ENCODE assay signal across 8 cellular contexts in the genomic region with DNA sequence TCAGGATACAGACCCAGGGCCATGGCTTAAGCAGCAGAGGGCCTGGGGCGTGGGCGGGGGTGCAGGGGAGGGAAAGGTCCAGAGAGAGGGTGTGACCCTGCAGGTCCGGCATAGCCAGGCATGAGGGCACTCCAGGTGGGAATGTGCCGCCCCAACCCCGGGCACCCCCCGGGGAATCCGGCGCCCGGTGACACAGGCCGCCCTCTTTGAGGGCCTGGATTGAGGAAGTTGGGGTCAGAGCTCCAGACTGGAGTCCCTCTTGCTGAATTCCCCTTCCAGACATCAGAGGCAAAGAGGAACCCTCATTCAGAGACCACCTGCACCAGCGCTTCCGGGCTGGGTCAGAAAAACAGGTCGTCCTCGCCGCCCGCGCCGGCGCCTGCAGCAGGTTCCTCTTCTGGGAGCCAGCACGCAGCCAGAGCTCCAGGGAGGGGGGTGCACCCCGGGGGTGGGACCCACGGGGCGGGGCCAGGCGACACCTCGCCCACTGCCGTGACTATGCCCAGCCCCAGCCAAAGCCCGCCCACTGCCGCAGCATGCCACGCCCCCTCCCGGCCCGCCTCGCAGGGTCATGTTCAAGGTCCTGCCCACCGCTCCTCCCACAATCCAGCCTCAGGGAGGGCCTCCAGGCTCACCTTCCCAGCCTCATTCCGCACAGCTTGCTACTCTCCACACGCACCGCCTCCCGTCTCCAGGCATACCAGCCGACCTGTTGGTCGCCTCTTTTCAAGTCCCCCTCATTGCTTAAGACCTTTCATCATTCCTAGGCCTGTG.
DNase-seq lines count a peak whose midpoint lies in the region; ATAC-seq and TF ChIP-seq lines count a peak whose summit lies in the region.

No MANE protein-coding gene starts in this region.

- peak; percentile 31 for DNase-seq in activated T-helper 1 cell treated with Interleukin-2 at 50 U/mL for 16 hours (ENCODE audit: low read depth)
- DNase-seq in germinal center (ENCODE audit: low spot score), result peak; percentile 97
- peak; percentile 84 for DNase-seq in osteocyte (ENCODE audit: extremely low spot score, unreplicated experiment)
- DNase-seq in substantia nigra (lab: John Stamatoyannopoulos, UW), result peak in 45 of 49 donors; percentile 16 to 87 (median 62)
- DNase-seq in HuH-7 (ENCODE audit: low spot score), result no peak

- peak overlapping the region; percentile 50 for H3K4me3 Mint-ChIP-seq in osteocyte (ENCODE audit: unreplicated experiment)

- no peaks in the 10 kb centered on the region for H3K9me3 ChIP-seq in OCI-LY3 (ENCODE audit: insufficient read depth, low read length)

- TF ChIP-seq CTCF in OCI-LY3 (IDR thresholded peaks at IDR 0.05; ENCODE audit: low read depth, low read length) (no peak), osteocyte (IDR thresholded peaks at IDR 0.05) (no peak)

- 0 out of 2 replicates have a peak, but pooled peaks cover 2% of the 10 kb centered on the region for H3K79me2 ChIP-seq in OCI-LY3 (ENCODE audit: low read length)

- H3K36me3 Mint-ChIP-seq in osteocyte (ENCODE audit: unreplicated experiment), result no peaks in the 10 kb centered on the region

- peaks cover 77% of the 10 kb centered on the region for H3K4me1 ChIP-seq in OCI-LY3 (ENCODE audit: low read length)

- H3K4me3 ChIP-seq in OCI-LY3 (ENCODE audit: low read length), result peak overlapping the region; percentile 75

- no peaks in the 10 kb centered on the region for H3K36me3 ChIP-seq in OCI-LY3 (replicated peaks; ENCODE audit: low read depth, low read length)

- no peak overlapping the region; the same call in 1 of the 2 replicates for H2AFZ ChIP-seq in OCI-LY3 (ENCODE audit: low read depth, low read length)

- peaks cover 5% of the 10 kb centered on the region for H3K27me3 Mint-ChIP-seq in osteocyte (ENCODE audit: unreplicated experiment)

- H3K27ac Mint-ChIP-seq in osteocyte (ENCODE audit: unreplicated experiment), result no peak overlapping the region

- peak; percentile 79 for ATAC-seq in GM19025 (IDR thresholded peaks at IDR 0.05; ENCODE audit: low read depth, unreplicated experiment)
- ATAC-seq in HG03135 (IDR thresholded peaks at IDR 0.05; ENCODE audit: unreplicated experiment), result peak; percentile 70

- peak overlapping the region; percentile 70 for H3K27ac ChIP-seq in OCI-LY3 (ENCODE audit: low read length)
- no peak overlapping the region for H3K27ac ChIP-seq in substantia nigra (ENCODE audit: low read depth, low read length, poor library complexity, severe bottlenecking)

- H3K9me3 Mint-ChIP-seq in osteocyte (ENCODE audit: unreplicated experiment), result no peaks in the 10 kb centered on the region

- peak overlapping the region; percentile 85 for H3K4me2 ChIP-seq in OCI-LY3 (ENCODE audit: low read length)

- H3K27me3 ChIP-seq in OCI-LY3 (ENCODE audit: low read depth, low read length), result no peaks in the 10 kb centered on the region

- H3K9ac ChIP-seq in OCI-LY3 (ENCODE audit: low read length), result peak overlapping the region; percentile 77

- H3K4me1 Mint-ChIP-seq in osteocyte (ENCODE audit: unreplicated experiment), result peaks cover 6% of the 10 kb centered on the region

- H4K20me1 ChIP-seq in OCI-LY3 (ENCODE audit: insufficient read depth, low read length), result no peaks in the 10 kb centered on the region
